Comparison of ENCODE assay signal across 7 cellular contexts in the genomic region with DNA sequence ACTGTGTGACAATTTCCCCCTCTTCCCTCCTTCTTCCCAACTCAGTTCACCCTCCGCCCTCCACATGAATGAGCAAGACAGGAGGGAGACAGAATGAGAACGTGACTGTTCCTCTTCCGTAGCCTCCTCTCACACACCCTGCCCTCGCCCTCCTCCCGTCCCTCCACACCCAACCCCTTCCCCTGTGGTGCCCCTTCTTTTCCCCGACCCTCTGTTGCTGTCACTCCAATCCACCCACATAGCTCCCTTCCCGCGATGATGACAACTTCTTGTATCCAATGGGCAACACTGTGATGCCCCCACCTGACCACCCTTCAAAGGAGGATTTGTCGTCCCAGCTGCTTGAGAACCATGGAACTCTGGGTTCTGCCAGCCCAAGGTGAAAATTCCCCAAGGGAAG.
"Had no signal": no experiment of that assay in that cellular context is flagged by ENCODE, and none has a peak within 500 bp of the region (broad histone marks: within the 10 kb centered on the region; RNA-seq: fewer than 3 reads in every experiment).

No MANE protein-coding gene starts in this region.

- DNase-seq: H7, HFFc6, KBM-7 had no signal

- H3K4me2 ChIP-seq: GM23338 had no signal

- H3K9me3 ChIP-seq: HAP-1 had no signal

- FAIRE-seq: HTR-8/SVneo had no signal

- H3K36me3 ChIP-seq: HAP-1 had no signal

- H3K4me3 ChIP-seq: GM23338, HAP-1 had no signal

- ATAC-seq: GM23338, HCT116 had no signal
